In genomic region chr5:124126504-124127240, GRCh38 we compare ENCODE assay signal across 1 cellular context.
TF ChIP-seq lines count a peak whose summit lies in the region.

No MANE protein-coding gene starts in this region.

TF ChIP-seq in GM23338, 12 proteins besides CTCF, POLR2A, EP300 and RAD21 (continued from another document):
- TF ChIP-seq, protein P1, sequence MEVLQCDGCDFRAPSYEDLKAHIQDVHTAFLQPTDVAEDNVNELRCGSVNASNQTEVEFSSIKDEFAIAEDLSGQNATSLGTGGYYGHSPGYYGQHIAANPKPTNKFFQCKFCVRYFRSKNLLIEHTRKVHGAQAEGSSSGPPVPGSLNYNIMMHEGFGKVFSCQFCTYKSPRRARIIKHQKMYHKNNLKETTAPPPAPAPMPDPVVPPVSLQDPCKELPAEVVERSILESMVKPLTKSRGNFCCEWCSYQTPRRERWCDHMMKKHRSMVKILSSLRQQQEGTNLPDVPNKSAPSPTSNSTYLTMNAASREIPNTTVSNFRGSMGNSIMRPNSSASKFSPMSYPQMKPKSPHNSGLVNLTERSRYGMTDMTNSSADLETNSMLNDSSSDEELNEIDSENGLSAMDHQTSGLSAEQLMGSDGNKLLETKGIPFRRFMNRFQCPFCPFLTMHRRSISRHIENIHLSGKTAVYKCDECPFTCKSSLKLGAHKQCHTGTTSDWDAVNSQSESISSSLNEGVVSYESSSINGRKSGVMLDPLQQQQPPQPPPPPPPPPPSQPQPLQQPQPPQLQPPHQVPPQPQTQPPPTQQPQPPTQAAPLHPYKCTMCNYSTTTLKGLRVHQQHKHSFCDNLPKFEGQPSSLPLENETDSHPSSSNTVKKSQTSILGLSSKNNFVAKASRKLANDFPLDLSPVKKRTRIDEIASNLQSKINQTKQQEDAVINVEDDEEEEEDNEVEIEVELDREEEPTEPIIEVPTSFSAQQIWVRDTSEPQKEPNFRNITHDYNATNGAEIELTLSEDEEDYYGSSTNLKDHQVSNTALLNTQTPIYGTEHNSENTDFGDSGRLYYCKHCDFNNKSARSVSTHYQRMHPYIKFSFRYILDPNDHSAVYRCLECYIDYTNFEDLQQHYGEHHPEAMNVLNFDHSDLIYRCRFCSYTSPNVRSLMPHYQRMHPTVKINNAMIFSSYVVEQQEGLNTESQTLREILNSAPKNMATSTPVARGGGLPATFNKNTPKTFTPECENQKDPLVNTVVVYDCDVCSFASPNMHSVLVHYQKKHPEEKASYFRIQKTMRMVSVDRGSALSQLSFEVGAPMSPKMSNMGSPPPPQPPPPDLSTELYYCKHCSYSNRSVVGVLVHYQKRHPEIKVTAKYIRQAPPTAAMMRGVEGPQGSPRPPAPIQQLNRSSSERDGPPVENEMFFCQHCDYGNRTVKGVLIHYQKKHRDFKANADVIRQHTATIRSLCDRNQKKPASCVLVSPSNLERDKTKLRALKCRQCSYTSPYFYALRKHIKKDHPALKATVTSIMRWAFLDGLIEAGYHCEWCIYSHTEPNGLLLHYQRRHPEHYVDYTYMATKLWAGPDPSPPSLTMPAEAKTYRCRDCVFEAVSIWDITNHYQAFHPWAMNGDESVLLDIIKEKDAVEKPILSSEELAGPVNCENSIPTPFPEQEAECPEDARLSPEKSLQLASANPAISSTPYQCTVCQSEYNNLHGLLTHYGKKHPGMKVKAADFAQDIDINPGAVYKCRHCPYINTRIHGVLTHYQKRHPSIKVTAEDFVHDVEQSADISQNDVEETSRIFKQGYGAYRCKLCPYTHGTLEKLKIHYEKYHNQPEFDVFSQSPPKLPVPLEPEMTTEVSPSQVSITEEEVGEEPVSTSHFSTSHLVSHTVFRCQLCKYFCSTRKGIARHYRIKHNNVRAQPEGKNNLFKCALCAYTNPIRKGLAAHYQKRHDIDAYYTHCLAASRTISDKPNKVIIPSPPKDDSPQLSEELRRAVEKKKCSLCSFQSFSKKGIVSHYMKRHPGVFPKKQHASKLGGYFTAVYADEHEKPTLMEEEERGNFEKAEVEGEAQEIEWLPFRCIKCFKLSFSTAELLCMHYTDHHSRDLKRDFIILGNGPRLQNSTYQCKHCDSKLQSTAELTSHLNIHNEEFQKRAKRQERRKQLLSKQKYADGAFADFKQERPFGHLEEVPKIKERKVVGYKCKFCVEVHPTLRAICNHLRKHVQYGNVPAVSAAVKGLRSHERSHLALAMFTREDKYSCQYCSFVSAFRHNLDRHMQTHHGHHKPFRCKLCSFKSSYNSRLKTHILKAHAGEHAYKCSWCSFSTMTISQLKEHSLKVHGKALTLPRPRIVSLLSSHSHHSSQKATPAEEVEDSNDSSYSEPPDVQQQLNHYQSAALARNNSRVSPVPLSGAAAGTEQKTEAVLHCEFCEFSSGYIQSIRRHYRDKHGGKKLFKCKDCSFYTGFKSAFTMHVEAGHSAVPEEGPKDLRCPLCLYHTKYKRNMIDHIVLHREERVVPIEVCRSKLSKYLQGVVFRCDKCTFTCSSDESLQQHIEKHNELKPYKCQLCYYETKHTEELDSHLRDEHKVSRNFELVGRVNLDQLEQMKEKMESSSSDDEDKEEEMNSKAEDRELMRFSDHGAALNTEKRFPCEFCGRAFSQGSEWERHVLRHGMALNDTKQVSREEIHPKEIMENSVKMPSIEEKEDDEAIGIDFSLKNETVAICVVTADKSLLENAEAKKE (CRISPR knock-in tag; IDR thresholded peaks at IDR 0.05) = no peak
- TF ChIP-seq ZNF331 (CRISPR knock-in tag; IDR thresholded peaks at IDR 0.05; ENCODE audit: low read depth) (no peak), NANOG (IDR thresholded peaks at IDR 0.05; ENCODE audit: borderline replicate concordance) (no peak), EZH2phosphoT487 (IDR thresholded peaks at IDR 0.05; ENCODE audit: unreplicated experiment) (no peak), CREB1 (CRISPR knock-in tag; IDR thresholded peaks at IDR 0.05; ENCODE audit: low read depth) (no peak)
